ENCODE assay signal across 1 cellular context in genomic region chr1:161506336-161507223, GRCh38.
A peak's percentile ranks its signal among the peaks of the same experiment; 100 is the strongest.
TF ChIP-seq lines count a peak whose summit lies in the region.

No MANE protein-coding gene starts in this region.

TF ChIP-seq in K562, 482 proteins besides CTCF, POLR2A, EP300 and RAD21 (continues in another document):
- TF ChIP-seq EGR1 (conservative IDR thresholded peaks at IDR 0.05) (peak; percentile 91), LEF1 (IDR thresholded peaks at IDR 0.05) (peak; percentile 45; the same call in 1 of the 2 replicates), ZKSCAN8 (CRISPR knock-in tag; IDR thresholded peaks at IDR 0.05) (no peak), JUND (IDR thresholded peaks at IDR 0.05; ENCODE audit: borderline replicate concordance, low read depth, low read length) (peak; percentile 47), JUND (tag; IDR thresholded peaks at IDR 0.05; ENCODE audit: borderline replicate concordance, low read depth, low read length) (no peak; the same call in 2 of the 3 replicates), MYC (IDR thresholded peaks at IDR 0.05; ENCODE audit: low read depth, low read length) (0 out of 2 replicates have a peak, but pooled peaks have one; percentile 21), MYC (CRISPR knock-in tag; IDR thresholded peaks at IDR 0.05; ENCODE audit: borderline replicate concordance, low read depth) (no peak), ZNF165 (CRISPR knock-in tag; IDR thresholded peaks at IDR 0.05; ENCODE audit: borderline replicate concordance) (no peak), ZNF24 (IDR thresholded peaks at IDR 0.05) (peak; percentile 60), ZNF431 (CRISPR knock-in tag; IDR thresholded peaks at IDR 0.05) (no peak), CBFA2T2 (conservative IDR thresholded peaks at IDR 0.05) (peak; percentile 74), EP400 (IDR thresholded peaks at IDR 0.05) (peak; percentile 73), C11orf30 (IDR thresholded peaks at IDR 0.05; ENCODE audit: low read depth) (no peak), NRF1 (conservative IDR thresholded peaks at IDR 0.05 in 1 of 2, IDR thresholded peaks at IDR 0.05 in 1 of 2) (peak in 1 of 2 experiments; percentile 36; a peak in 1 of 4 replicates), SMAD3 (CRISPR knock-in tag; conservative IDR thresholded peaks at IDR 0.05) (no peak), MYBL2 (IDR thresholded peaks at IDR 0.05; ENCODE audit: low read depth) (no peak), MYBL2 (CRISPR knock-in tag; IDR thresholded peaks at IDR 0.05; ENCODE audit: borderline replicate concordance) (no peak), SRF (CRISPR knock-in tag; IDR thresholded peaks at IDR 0.05) (0 out of 4 replicates have a peak, but pooled peaks of 1 of the 2 experiments have one; percentile 51), NR2C1 (IDR thresholded peaks at IDR 0.05) (peak; percentile 51), NR2C1 (tag; IDR thresholded peaks at IDR 0.05) (no peak), ZNF57 (CRISPR knock-in tag; IDR thresholded peaks at IDR 0.05) (no peak), ATF3 (IDR thresholded peaks at IDR 0.05) (0 out of 2 replicates have a peak, but pooled peaks have one; percentile 18), ATF3 (CRISPR knock-in tag; conservative IDR thresholded peaks at IDR 0.05) (no peak), NR2C2 (CRISPR knock-in tag; IDR thresholded peaks at IDR 0.05) (no peak), NR2C2 (tag; IDR thresholded peaks at IDR 0.05) (peak; percentile 68; the same call in 1 of the 2 replicates), USF1 (CRISPR knock-in tag; IDR thresholded peaks at IDR 0.05) (peak; percentile 43; the same call in 1 of the 2 replicates), KLF13 (tag; IDR thresholded peaks at IDR 0.05; ENCODE audit: borderline replicate concordance, low read depth) (peak; percentile 59; the same call in 1 of the 2 replicates), CC2D1A (IDR thresholded peaks at IDR 0.05) (0 out of 2 replicates have a peak, but pooled peaks have one; percentile 21), ZNF217 (CRISPR knock-in tag; IDR thresholded peaks at IDR 0.05) (no peak), POLR2G (IDR thresholded peaks at IDR 0.05; ENCODE audit: low read depth, low read length) (peak; percentile 46; the same call in 1 of the 2 replicates), TCF3 (CRISPR knock-in tag; IDR thresholded peaks at IDR 0.05) (0 out of 2 replicates have a peak, but pooled peaks have one; percentile 13), NFIX (CRISPR knock-in tag; IDR thresholded peaks at IDR 0.05; ENCODE audit: low read depth) (no peak), MGA (IDR thresholded peaks at IDR 0.05) (peak; percentile 45; the same call in 1 of the 2 replicates), NFE2 (IDR thresholded peaks at IDR 0.05; ENCODE audit: low read depth) (0 out of 2 replicates have a peak, but pooled peaks have one; percentile 20), NKRF (IDR thresholded peaks at IDR 0.05; ENCODE audit: borderline replicate concordance) (peak; percentile 77; the same call in 1 of the 2 replicates), RAD51 (IDR thresholded peaks at IDR 0.05; ENCODE audit: borderline replicate concordance, low read depth) (peak; percentile 95), MBD2 (IDR thresholded peaks at IDR 0.05; ENCODE audit: borderline replicate concordance, low read depth) (no peak), MAZ (CRISPR knock-in tag; conservative IDR thresholded peaks at IDR 0.05 in 1 of 2, IDR thresholded peaks at IDR 0.05 in 1 of 2) (peak in 1 of 2 experiments; percentile 43; a peak in 1 of 4 replicates), SIRT6 (IDR thresholded peaks at IDR 0.05; ENCODE audit: low read depth, low read length) (no peak)
- TF ChIP-seq, protein P1, sequence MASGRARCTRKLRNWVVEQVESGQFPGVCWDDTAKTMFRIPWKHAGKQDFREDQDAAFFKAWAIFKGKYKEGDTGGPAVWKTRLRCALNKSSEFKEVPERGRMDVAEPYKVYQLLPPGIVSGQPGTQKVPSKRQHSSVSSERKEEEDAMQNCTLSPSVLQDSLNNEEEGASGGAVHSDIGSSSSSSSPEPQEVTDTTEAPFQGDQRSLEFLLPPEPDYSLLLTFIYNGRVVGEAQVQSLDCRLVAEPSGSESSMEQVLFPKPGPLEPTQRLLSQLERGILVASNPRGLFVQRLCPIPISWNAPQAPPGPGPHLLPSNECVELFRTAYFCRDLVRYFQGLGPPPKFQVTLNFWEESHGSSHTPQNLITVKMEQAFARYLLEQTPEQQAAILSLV (tag; IDR thresholded peaks at IDR 0.05): no peak
- TF ChIP-seq, protein P2, sequence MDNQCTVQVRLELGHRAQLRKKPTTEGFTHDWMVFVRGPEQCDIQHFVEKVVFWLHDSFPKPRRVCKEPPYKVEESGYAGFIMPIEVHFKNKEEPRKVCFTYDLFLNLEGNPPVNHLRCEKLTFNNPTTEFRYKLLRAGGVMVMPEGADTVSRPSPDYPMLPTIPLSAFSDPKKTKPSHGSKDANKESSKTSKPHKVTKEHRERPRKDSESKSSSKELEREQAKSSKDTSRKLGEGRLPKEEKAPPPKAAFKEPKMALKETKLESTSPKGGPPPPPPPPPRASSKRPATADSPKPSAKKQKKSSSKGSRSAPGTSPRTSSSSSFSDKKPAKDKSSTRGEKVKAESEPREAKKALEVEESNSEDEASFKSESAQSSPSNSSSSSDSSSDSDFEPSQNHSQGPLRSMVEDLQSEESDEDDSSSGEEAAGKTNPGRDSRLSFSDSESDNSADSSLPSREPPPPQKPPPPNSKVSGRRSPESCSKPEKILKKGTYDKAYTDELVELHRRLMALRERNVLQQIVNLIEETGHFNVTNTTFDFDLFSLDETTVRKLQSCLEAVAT (IDR thresholded peaks at IDR 0.05): 0 out of 4 replicates have a peak, but pooled peaks of 1 of the 2 experiments have one; percentile 15
- TF ChIP-seq, protein P3, sequence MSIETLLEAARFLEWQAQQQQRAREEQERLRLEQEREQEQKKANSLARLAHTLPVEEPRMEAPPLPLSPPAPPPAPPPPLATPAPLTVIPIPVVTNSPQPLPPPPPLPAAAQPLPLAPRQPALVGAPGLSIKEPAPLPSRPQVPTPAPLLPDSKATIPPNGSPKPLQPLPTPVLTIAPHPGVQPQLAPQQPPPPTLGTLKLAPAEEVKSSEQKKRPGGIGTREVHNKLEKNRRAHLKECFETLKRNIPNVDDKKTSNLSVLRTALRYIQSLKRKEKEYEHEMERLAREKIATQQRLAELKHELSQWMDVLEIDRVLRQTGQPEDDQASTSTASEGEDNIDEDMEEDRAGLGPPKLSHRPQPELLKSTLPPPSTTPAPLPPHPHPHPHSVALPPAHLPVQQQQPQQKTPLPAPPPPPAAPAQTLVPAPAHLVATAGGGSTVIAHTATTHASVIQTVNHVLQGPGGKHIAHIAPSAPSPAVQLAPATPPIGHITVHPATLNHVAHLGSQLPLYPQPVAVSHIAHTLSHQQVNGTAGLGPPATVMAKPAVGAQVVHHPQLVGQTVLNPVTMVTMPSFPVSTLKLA (conservative IDR thresholded peaks at IDR 0.05): peak; percentile 81 to 91
- TF ChIP-seq, protein P4, sequence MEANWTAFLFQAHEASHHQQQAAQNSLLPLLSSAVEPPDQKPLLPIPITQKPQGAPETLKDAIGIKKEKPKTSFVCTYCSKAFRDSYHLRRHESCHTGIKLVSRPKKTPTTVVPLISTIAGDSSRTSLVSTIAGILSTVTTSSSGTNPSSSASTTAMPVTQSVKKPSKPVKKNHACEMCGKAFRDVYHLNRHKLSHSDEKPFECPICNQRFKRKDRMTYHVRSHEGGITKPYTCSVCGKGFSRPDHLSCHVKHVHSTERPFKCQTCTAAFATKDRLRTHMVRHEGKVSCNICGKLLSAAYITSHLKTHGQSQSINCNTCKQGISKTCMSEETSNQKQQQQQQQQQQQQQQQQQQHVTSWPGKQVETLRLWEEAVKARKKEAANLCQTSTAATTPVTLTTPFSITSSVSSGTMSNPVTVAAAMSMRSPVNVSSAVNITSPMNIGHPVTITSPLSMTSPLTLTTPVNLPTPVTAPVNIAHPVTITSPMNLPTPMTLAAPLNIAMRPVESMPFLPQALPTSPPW (CRISPR knock-in tag; IDR thresholded peaks at IDR 0.05): peak; percentile 19; the same call in 1 of the 2 replicates
